In the genomic region with DNA sequence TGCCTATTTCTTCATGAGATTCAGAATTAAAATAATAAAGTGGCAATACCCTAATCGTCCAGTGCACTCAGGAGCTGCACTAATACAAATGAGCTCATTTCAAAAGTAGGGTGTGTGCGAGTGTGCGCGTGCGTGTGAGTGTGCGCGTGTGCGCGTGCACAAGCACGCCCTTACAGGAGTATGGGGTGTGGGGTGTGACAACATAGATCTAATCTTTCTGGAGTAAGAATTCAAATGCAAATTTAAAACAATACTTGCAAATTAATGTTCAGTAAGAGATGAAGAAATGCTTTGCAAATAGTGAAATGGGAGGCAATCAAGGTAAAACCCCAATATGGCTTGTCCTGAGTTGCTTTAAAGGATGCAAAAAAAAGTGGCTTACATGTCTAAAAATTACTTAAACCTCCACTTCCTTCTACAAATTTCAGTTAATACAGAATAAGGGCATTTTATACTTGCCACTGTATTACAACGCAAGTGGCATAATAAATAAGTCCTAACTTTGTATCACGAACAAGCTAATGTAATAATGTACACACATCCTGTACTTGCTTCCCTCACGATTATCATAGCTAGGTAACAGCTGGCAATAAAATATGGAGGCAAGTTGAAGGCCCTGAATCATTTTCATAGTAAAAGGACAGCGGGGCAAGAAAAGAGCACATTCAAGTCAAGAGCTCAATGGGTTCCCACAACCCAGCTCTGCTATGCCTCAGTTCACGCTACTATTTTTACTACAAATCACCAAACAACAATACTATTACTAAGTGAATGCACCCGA, we compare ENCODE assay signal across 8 cellular contexts. TPM values are rescaled to one million over a fixed set of nuclear protein-coding genes. Genes with fewer than 3 reads are reported as not detected.
DNase-seq lines count a peak whose midpoint lies in the region; ATAC-seq and TF ChIP-seq lines count a peak whose summit lies in the region.
"Not testable (repeated sequence)": the region's sequence is repeated elsewhere in the genome, so short reads cannot be mapped to it uniquely, and the experiment has no call there.

No MANE protein-coding gene starts in this region.

- peak overlapping the region; percentile 87 for H3K4me3 ChIP-seq in BE2C (ENCODE audit: low read depth, low read length)
- H3K4me3 ChIP-seq in WI38 (ENCODE audit: low read depth, low read length) = peak overlapping the region; percentile 71
- peak overlapping the region; percentile 91 for H3K4me3 ChIP-seq in ascending aorta

- H3K4me3 Mint-ChIP-seq in natural killer cell treated with Interleukin-12 subunit alpha and Interleukin-12 subunit beta and Interleukin-15 and Interleukin-18, amount 100 ng/mL, for 72 hours = peak overlapping the region; percentile 94

- DNase-seq in BE2C (peak; percentile 48), HS-5 (ENCODE audit: low read depth) (peak; percentile 9), ascending aorta (ENCODE audit: low spot score in 2 of 2) (peak in 1 of 2 donors; percentile 74), head of caudate nucleus (peak in 29 of 42 donors; percentile 13 to 61 (median 41))
- DNase-seq in natural killer cell treated with Interleukin-12 subunit alpha and Interleukin-12 subunit beta and Interleukin-15 and Interleukin-18, amount 100 ng/mL, for 72 hours (ENCODE audit: low spot score) = not testable (repeated sequence)
- DNase-seq in stimulated activated CD8-positive, alpha-beta memory T cell treated with anti-CD3 and anti-CD28 coated beads, Interleukin-15, amount 100 ng/mL, for 1 hour (ENCODE audit: low read depth) = peak; percentile 27

- H3K36me3 ChIP-seq in BE2C, ascending aorta: not testable (repeated sequence)

- H3K36me3 Mint-ChIP-seq in natural killer cell treated with Interleukin-12 subunit alpha and Interleukin-12 subunit beta and Interleukin-15 and Interleukin-18, amount 100 ng/mL, for 72 hours = not testable (repeated sequence)

- peak overlapping the region; percentile 83 to 92 for H3K27ac Mint-ChIP-seq in natural killer cell treated with Interleukin-12 subunit alpha and Interleukin-12 subunit beta and Interleukin-15 and Interleukin-18, amount 100 ng/mL, for 72 hours

- not testable (repeated sequence) for H3K27me3 Mint-ChIP-seq in natural killer cell treated with Interleukin-12 subunit alpha and Interleukin-12 subunit beta and Interleukin-15 and Interleukin-18, amount 100 ng/mL, for 72 hours

- not testable (repeated sequence) for H3K27me3 ChIP-seq in BE2C, ascending aorta

- not testable (repeated sequence) for H3K9me3 ChIP-seq in BE2C, ascending aorta

- TF ChIP-seq CTCF in BE2C (IDR thresholded peaks at IDR 0.05; ENCODE audit: low read depth, low read length); WI38 (IDR thresholded peaks at IDR 0.05; ENCODE audit: low read depth, low read length): not testable (repeated sequence)
- TF ChIP-seq CTCF in ascending aorta (IDR thresholded peaks at IDR 0.05) = peak in 1 of 3 experiments; percentile 18

- ATAC-seq in GM21390 (IDR thresholded peaks at IDR 0.05; ENCODE audit: unreplicated experiment) = peak; percentile 35
- ATAC-seq in natural killer cell treated with Interleukin-12 subunit alpha and Interleukin-12 subunit beta and Interleukin-15 and Interleukin-18, amount 100 ng/mL, for 72 hours = not testable (repeated sequence)

- peaks cover 29 to 41% of the 10 kb centered on the region in 2 donors for H3K4me1 Mint-ChIP-seq in natural killer cell treated with Interleukin-12 subunit alpha and Interleukin-12 subunit beta and Interleukin-15 and Interleukin-18, amount 100 ng/mL, for 72 hours (ENCODE audit: low read depth in 2 of 2)

- not testable (repeated sequence) for H3K9me3 Mint-ChIP-seq in natural killer cell treated with Interleukin-12 subunit alpha and Interleukin-12 subunit beta and Interleukin-15 and Interleukin-18, amount 100 ng/mL, for 72 hours

- H3K4me1 ChIP-seq in BE2C = not testable (repeated sequence)
- H3K4me1 ChIP-seq in ascending aorta = peaks cover 10 to 33% of the 10 kb centered on the region in 2 donors

- peak overlapping the region; percentile 88 to 99 for H3K27ac ChIP-seq in ascending aorta

- intact Hi-C loops in ascending aorta (cut with DNase I) = loop anchor here (10.0 kb wide), 1 partner anchor 241 kb away; the partner anchor contains the start of gene XRCC2
- intact Hi-C loops in head of caudate nucleus (cut with DNase I) = not testable (repeated sequence)

RNA-seq across cellular contexts. Expression of gene KMT2C, which starts 1.9 kb away (rescaled TPM):
- 35.5 TPM for polyA plus RNA-seq in BE2C (2012; ENCODE audit: insufficient read depth, insufficient read length, low read depth)
- 36.0 TPM for total RNA-seq in ascending aorta
- total RNA-seq in natural killer cell treated with Interleukin-12 subunit alpha and Interleukin-12 subunit beta and Interleukin-15 and Interleukin-18, amount 100 ng/mL, for 72 hours = 100 to 1,000 TPM in 1 of 2 donors, 10 to 100 TPM in 1; 71.2 to 105 TPM
